Comparison of ENCODE assay signal across 9 cellular contexts in genomic region chr2:158728422-158728821, GRCh38.
"Had no signal": no experiment of that assay in that cellular context is flagged by ENCODE, and none has a peak within 500 bp of the region (broad histone marks: within the 10 kb centered on the region; RNA-seq: fewer than 3 reads in every experiment).

No MANE protein-coding gene starts in this region.

- H3K4me1 ChIP-seq: HAP-1 had no signal

- H3K9me3 Mint-ChIP-seq: HFFc6 had no signal

- H3K4me3 ChIP-seq: GM23248, HAP-1, K562 had no signal

- H3K9me3 ChIP-seq: HAP-1 had no signal

- FAIRE-seq: HTR-8/SVneo, K562 had no signal

- H3K27ac Mint-ChIP-seq: HFFc6 had no signal

- H3K27ac ChIP-seq: GM23248 had no signal

- ATAC-seq: HCT116, K562 had no signal

- DNase-seq: GM23248, GOT3, H7, HFFc6, IMR-90 had no signal

- H3K4me3 Mint-ChIP-seq: HFFc6 had no signal

- H3K36me3 ChIP-seq: HAP-1 had no signal

- H3K9ac ChIP-seq: GM23248 had no signal

- H2AFZ ChIP-seq: GM23248 had no signal
